In the genomic region with DNA sequence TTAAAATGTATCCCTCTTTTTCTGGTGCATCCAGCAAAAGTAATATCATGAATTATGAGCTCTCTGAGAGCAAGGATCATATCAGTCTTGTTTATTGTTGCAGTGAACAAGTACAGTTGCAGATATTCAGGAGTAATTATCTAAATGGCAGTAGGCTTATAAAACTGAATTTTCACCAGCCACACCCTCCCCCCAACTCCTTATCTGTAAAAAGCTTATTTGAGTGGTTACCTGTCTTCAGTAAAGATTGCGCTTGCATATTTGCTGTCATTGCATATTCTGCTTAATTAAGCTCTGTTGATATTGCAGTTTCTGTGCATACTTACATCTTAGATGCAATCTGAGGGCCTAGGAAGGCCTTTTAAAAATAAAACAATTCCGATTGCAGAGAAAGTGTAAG, we compare ENCODE assay signal across 1 cellular context.
A peak's percentile ranks its signal among the peaks of the same experiment; 100 is the strongest.
TF ChIP-seq lines count a peak whose summit lies in the region.

No MANE protein-coding gene starts in this region.

TF ChIP-seq in HEK293, 187 proteins besides CTCF, POLR2A, EP300 and RAD21 (continued from another document):
- TF ChIP-seq, protein P1, sequence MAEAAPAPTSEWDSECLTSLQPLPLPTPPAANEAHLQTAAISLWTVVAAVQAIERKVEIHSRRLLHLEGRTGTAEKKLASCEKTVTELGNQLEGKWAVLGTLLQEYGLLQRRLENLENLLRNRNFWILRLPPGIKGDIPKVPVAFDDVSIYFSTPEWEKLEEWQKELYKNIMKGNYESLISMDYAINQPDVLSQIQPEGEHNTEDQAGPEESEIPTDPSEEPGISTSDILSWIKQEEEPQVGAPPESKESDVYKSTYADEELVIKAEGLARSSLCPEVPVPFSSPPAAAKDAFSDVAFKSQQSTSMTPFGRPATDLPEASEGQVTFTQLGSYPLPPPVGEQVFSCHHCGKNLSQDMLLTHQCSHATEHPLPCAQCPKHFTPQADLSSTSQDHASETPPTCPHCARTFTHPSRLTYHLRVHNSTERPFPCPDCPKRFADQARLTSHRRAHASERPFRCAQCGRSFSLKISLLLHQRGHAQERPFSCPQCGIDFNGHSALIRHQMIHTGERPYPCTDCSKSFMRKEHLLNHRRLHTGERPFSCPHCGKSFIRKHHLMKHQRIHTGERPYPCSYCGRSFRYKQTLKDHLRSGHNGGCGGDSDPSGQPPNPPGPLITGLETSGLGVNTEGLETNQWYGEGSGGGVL (tag by site-specific recombination; IDR thresholded peaks at IDR 0.05) = no peak
- no peak for TF ChIP-seq ZNF654 (tag by site-specific recombination; IDR thresholded peaks at IDR 0.05; ENCODE audit: low read depth)
- TF ChIP-seq ZNF843 (tag by site-specific recombination; IDR thresholded peaks at IDR 0.05) = peak; percentile 65
- TF ChIP-seq, protein P2, sequence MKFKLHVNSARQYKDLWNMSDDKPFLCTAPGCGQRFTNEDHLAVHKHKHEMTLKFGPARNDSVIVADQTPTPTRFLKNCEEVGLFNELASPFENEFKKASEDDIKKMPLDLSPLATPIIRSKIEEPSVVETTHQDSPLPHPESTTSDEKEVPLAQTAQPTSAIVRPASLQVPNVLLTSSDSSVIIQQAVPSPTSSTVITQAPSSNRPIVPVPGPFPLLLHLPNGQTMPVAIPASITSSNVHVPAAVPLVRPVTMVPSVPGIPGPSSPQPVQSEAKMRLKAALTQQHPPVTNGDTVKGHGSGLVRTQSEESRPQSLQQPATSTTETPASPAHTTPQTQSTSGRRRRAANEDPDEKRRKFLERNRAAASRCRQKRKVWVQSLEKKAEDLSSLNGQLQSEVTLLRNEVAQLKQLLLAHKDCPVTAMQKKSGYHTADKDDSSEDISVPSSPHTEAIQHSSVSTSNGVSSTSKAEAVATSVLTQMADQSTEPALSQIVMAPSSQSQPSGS (tag by site-specific recombination; IDR thresholded peaks at IDR 0.05; ENCODE audit: low read depth) = peak; percentile 15; the same call in 1 of the 2 replicates
- TF ChIP-seq ZNF211 (tag by site-specific recombination; IDR thresholded peaks at IDR 0.05; ENCODE audit: low read depth) = no peak
- TF ChIP-seq ZNF610 (tag by site-specific recombination; IDR thresholded peaks at IDR 0.05; ENCODE audit: borderline replicate concordance) = peak; percentile 63; the same call in 1 of the 2 replicates
- no peak; the same call in 1 of the 2 replicates for TF ChIP-seq OVOL3 (tag by site-specific recombination; IDR thresholded peaks at IDR 0.05)
- TF ChIP-seq ZNF248 (tag by site-specific recombination; IDR thresholded peaks at IDR 0.05) = no peak
- TF ChIP-seq OSR2 (tag by site-specific recombination; IDR thresholded peaks at IDR 0.05) = peak; percentile 76
- TF ChIP-seq, protein P3, sequence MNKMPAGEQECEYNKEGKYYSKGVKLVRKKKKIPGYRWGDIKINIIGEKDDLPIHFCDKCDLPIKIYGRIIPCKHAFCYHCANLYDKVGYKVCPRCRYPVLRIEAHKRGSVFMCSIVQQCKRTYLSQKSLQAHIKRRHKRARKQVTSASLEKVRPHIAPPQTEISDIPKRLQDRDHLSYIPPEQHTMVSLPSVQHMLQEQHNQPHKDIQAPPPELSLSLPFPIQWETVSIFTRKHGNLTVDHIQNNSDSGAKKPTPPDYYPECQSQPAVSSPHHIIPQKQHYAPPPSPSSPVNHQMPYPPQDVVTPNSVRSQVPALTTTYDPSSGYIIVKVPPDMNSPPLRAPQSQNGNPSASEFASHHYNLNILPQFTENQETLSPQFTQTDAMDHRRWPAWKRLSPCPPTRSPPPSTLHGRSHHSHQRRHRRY (tag by site-specific recombination; IDR thresholded peaks at IDR 0.05) = no peak
- TF ChIP-seq, protein P4, sequence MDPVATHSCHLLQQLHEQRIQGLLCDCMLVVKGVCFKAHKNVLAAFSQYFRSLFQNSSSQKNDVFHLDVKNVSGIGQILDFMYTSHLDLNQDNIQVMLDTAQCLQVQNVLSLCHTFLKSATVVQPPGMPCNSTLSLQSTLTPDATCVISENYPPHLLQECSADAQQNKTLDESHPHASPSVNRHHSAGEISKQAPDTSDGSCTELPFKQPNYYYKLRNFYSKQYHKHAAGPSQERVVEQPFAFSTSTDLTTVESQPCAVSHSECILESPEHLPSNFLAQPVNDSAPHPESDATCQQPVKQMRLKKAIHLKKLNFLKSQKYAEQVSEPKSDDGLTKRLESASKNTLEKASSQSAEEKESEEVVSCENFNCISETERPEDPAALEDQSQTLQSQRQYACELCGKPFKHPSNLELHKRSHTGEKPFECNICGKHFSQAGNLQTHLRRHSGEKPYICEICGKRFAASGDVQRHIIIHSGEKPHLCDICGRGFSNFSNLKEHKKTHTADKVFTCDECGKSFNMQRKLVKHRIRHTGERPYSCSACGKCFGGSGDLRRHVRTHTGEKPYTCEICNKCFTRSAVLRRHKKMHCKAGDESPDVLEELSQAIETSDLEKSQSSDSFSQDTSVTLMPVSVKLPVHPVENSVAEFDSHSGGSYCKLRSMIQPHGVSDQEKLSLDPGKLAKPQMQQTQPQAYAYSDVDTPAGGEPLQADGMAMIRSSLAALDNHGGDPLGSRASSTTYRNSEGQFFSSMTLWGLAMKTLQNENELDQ (tag by site-specific recombination; IDR thresholded peaks at IDR 0.05; ENCODE audit: low read depth) = no peak
- TF ChIP-seq, protein P5, sequence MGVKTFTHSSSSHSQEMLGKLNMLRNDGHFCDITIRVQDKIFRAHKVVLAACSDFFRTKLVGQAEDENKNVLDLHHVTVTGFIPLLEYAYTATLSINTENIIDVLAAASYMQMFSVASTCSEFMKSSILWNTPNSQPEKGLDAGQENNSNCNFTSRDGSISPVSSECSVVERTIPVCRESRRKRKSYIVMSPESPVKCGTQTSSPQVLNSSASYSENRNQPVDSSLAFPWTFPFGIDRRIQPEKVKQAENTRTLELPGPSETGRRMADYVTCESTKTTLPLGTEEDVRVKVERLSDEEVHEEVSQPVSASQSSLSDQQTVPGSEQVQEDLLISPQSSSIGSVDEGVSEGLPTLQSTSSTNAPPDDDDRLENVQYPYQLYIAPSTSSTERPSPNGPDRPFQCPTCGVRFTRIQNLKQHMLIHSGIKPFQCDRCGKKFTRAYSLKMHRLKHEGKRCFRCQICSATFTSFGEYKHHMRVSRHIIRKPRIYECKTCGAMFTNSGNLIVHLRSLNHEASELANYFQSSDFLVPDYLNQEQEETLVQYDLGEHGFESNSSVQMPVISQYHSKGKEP (tag by site-specific recombination; IDR thresholded peaks at IDR 0.05) = peak; percentile 95
- peak; percentile 52; the same call in 1 of the 2 replicates for TF ChIP-seq KLF10 (tag by site-specific recombination; IDR thresholded peaks at IDR 0.05)
- TF ChIP-seq ZEB2 (tag by site-specific recombination; IDR thresholded peaks at IDR 0.05) = no peak
- no peak for TF ChIP-seq ZNF324 (tag by site-specific recombination; IDR thresholded peaks at IDR 0.05)
- no peak for TF ChIP-seq ZFHX2 (tag by site-specific recombination; conservative IDR thresholded peaks at IDR 0.05)
- no peak for TF ChIP-seq ZNF792 (tag by site-specific recombination; IDR thresholded peaks at IDR 0.05)
- TF ChIP-seq MYNN (tag by site-specific recombination; IDR thresholded peaks at IDR 0.05; ENCODE audit: borderline replicate concordance) = no peak
- peak; percentile 82 for TF ChIP-seq FEZF1 (tag by site-specific recombination; IDR thresholded peaks at IDR 0.05)
- TF ChIP-seq ZNF114 (tag by site-specific recombination; IDR thresholded peaks at IDR 0.05) = no peak
- TF ChIP-seq, protein P6, sequence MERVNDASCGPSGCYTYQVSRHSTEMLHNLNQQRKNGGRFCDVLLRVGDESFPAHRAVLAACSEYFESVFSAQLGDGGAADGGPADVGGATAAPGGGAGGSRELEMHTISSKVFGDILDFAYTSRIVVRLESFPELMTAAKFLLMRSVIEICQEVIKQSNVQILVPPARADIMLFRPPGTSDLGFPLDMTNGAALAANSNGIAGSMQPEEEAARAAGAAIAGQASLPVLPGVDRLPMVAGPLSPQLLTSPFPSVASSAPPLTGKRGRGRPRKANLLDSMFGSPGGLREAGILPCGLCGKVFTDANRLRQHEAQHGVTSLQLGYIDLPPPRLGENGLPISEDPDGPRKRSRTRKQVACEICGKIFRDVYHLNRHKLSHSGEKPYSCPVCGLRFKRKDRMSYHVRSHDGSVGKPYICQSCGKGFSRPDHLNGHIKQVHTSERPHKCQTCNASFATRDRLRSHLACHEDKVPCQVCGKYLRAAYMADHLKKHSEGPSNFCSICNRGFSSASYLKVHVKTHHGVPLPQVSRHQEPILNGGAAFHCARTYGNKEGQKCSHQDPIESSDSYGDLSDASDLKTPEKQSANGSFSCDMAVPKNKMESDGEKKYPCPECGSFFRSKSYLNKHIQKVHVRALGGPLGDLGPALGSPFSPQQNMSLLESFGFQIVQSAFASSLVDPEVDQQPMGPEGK (tag by site-specific recombination; IDR thresholded peaks at IDR 0.05) = no peak
